ENCODE assay signal across 1 cellular context in genomic region chr5:96431376-96432244, GRCh38.
TF ChIP-seq lines count a peak whose summit lies in the region.

No MANE protein-coding gene starts in this region.

TF ChIP-seq in HEK293, 187 proteins besides CTCF, POLR2A, EP300 and RAD21 (continued from another document and continues in another):
- TF ChIP-seq ZNF423 (tag by site-specific recombination; IDR thresholded peaks at IDR 0.05) (no peak), ZSCAN23 (tag by site-specific recombination; IDR thresholded peaks at IDR 0.05) (no peak), ZNF660 (tag by site-specific recombination; IDR thresholded peaks at IDR 0.05) (no peak; the same call in 1 of the 2 replicates), HIC1 (tag by site-specific recombination; IDR thresholded peaks at IDR 0.05) (no peak), ZNF561 (tag by site-specific recombination; IDR thresholded peaks at IDR 0.05; ENCODE audit: borderline replicate concordance) (no peak), ZNF24 (tag by site-specific recombination; IDR thresholded peaks at IDR 0.05) (peak; percentile 50; the same call in 1 of the 2 replicates), ZNF600 (tag by site-specific recombination; IDR thresholded peaks at IDR 0.05) (0 out of 2 replicates have a peak, but pooled peaks have one; percentile 21), ZSCAN18 (tag by site-specific recombination; IDR thresholded peaks at IDR 0.05) (no peak), ZNF777 (tag by site-specific recombination; IDR thresholded peaks at IDR 0.05; ENCODE audit: borderline replicate concordance) (no peak), ZSCAN4 (tag by site-specific recombination; IDR thresholded peaks at IDR 0.05) (no peak), ZNF350 (tag by site-specific recombination; IDR thresholded peaks at IDR 0.05) (no peak), ZNF626 (tag by site-specific recombination; IDR thresholded peaks at IDR 0.05) (no peak), ZSCAN30 (tag by site-specific recombination; IDR thresholded peaks at IDR 0.05) (no peak), ZBTB49 (tag by site-specific recombination; IDR thresholded peaks at IDR 0.05; ENCODE audit: low read depth) (no peak), ZNF792 (tag by site-specific recombination; IDR thresholded peaks at IDR 0.05) (no peak), ZNF223 (tag by site-specific recombination; IDR thresholded peaks at IDR 0.05) (no peak), ZBTB20 (tag by site-specific recombination; IDR thresholded peaks at IDR 0.05) (peak; percentile 14; the same call in 1 of the 2 replicates), ZNF140 (tag by site-specific recombination; IDR thresholded peaks at IDR 0.05) (no peak), ZNF529 (tag by site-specific recombination; IDR thresholded peaks at IDR 0.05; ENCODE audit: insufficient replicate concordance) (no peak), YY2 (tag by site-specific recombination; IDR thresholded peaks at IDR 0.05) (no peak; the same call in 1 of the 2 replicates), PATZ1 (tag by site-specific recombination; IDR thresholded peaks at IDR 0.05) (peak; percentile 45; the same call in 1 of the 2 replicates), YY1 (tag by site-specific recombination; IDR thresholded peaks at IDR 0.05) (no peak), ZNF324 (tag by site-specific recombination; IDR thresholded peaks at IDR 0.05) (no peak), ZBTB11 (tag by site-specific recombination; conservative IDR thresholded peaks at IDR 0.05; ENCODE audit: low read depth) (no peak), ZNF837 (tag by site-specific recombination; IDR thresholded peaks at IDR 0.05) (no peak), MEIS1 (CRISPR knock-in tag; IDR thresholded peaks at IDR 0.05; ENCODE audit: borderline replicate concordance) (no peak), AEBP2 (tag by site-specific recombination; IDR thresholded peaks at IDR 0.05; ENCODE audit: borderline replicate concordance) (no peak), ZNF785 (tag by site-specific recombination; IDR thresholded peaks at IDR 0.05) (no peak), ZNF112 (tag by site-specific recombination; IDR thresholded peaks at IDR 0.05) (no peak), ZNF354C (tag by site-specific recombination; IDR thresholded peaks at IDR 0.05; ENCODE audit: borderline replicate concordance, low read depth) (no peak), ZNF747 (tag by site-specific recombination; IDR thresholded peaks at IDR 0.05) (no peak), KLF9 (tag by site-specific recombination; IDR thresholded peaks at IDR 0.05; ENCODE audit: low read depth) (no peak), ZNF16 (tag by site-specific recombination; IDR thresholded peaks at IDR 0.05; ENCODE audit: low read depth) (no peak), ZNF280D (tag by site-specific recombination; IDR thresholded peaks at IDR 0.05) (no peak), ZNF549 (tag by site-specific recombination; IDR thresholded peaks at IDR 0.05) (no peak), ZNF155 (tag by site-specific recombination; IDR thresholded peaks at IDR 0.05) (no peak), KLF1 (tag by site-specific recombination; IDR thresholded peaks at IDR 0.05) (peak; percentile 76), TCF7L2 (IDR thresholded peaks at IDR 0.05; ENCODE audit: borderline replicate concordance, low read depth, low read length) (no peak), ZBTB26 (tag by site-specific recombination; optimal IDR thresholded peaks at IDR 0.05) (peak; percentile 17), ZNF174 (tag by site-specific recombination; IDR thresholded peaks at IDR 0.05) (no peak), ZNF121 (tag by site-specific recombination; IDR thresholded peaks at IDR 0.05) (no peak), ZNF645 (tag by site-specific recombination; IDR thresholded peaks at IDR 0.05) (no peak), SALL2 (tag by site-specific recombination; IDR thresholded peaks at IDR 0.05; ENCODE audit: borderline replicate concordance) (no peak), ZNF248 (tag by site-specific recombination; IDR thresholded peaks at IDR 0.05) (no peak)
